Comparison of ENCODE assay signal across 27 cellular contexts in the genomic region with DNA sequence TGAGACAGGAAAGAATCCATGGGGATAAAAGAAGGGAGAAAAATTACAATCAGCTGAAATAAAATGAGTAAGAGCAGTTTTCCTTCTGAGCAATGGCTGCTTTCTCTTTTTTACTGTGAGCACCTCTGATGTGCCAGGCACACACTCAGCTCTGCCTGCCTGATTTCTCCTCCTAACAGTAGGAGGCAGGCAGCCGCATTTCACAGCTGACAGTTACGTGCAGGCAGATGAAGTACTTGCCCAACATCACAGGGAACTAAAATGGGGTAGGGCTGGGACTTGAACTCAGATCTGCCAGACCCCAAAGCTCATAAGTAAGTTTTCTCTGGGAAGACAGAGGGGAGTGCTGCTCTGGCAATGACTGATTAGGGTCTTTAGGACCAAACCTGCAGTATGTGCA. TPM values are rescaled to one million over a fixed set of nuclear protein-coding genes. Genes with fewer than 3 reads are reported as not detected.
DNase-seq lines count a peak whose midpoint lies in the region; ATAC-seq and TF ChIP-seq lines count a peak whose summit lies in the region.
"Had no signal": no experiment of that assay in that cellular context is flagged by ENCODE, and none has a peak within 500 bp of the region (broad histone marks: within the 10 kb centered on the region; RNA-seq: fewer than 3 reads in every experiment).

No MANE protein-coding gene starts in this region.

- peaks cover 4% of the 10 kb centered on the region for H3K27me3 Mint-ChIP-seq in endodermal cell (ENCODE audit: insufficient read depth)
- H3K27me3 Mint-ChIP-seq in naive thymus-derived CD8-positive, alpha-beta T cell: peaks cover 0 to 18% (median 4%) of the 10 kb centered on the region in 5 donors
- H3K27me3 Mint-ChIP-seq: central memory CD8-positive, alpha-beta T cell; IgD-negative memory B cell had no signal

- peak; percentile 50 for TF ChIP-seq CTCF in endodermal cell (conservative IDR thresholded peaks at IDR 0.05)

- H3K4me3 Mint-ChIP-seq in endodermal cell: no peak overlapping the region
- H3K4me3 Mint-ChIP-seq in naive thymus-derived CD8-positive, alpha-beta T cell: no peak overlapping the region
- H3K4me3 Mint-ChIP-seq: activated CD4-positive, alpha-beta T cell treated with anti-CD3 and anti-CD28 coated beads, Interleukin-2, amount 10 ng/mL, durations not matched to agents 7 days and 5 days; activated T-helper 17 cell treated with anti-CD3 and anti-CD28 coated beads, Interleukin-2, amount 50 U/mL, for 72 hours; CD8-positive, alpha-beta T cell; central memory CD8-positive, alpha-beta T cell; IgD-negative memory B cell; T-helper 17 cell had no signal

- no peaks in the 10 kb centered on the region for H3K9me3 Mint-ChIP-seq in endodermal cell
- H3K9me3 Mint-ChIP-seq in naive thymus-derived CD8-positive, alpha-beta T cell: peaks cover 0 to 2% (median 0%) of the 10 kb centered on the region in 9 donors
- H3K9me3 Mint-ChIP-seq: activated CD4-positive, alpha-beta T cell treated with anti-CD3 and anti-CD28 coated beads, Interleukin-2, amount 10 ng/mL, durations not matched to agents 7 days and 5 days; activated naive CD4-positive, alpha-beta T cell treated with anti-CD3 and anti-CD28 coated beads, Interleukin-2, amount 50 U/mL, for 72 hours; activated T-helper 17 cell treated with anti-CD3 and anti-CD28 coated beads, Interleukin-2, amount 50 U/mL, for 72 hours; CD8-positive, alpha-beta T cell; central memory CD8-positive, alpha-beta T cell; IgD-negative memory B cell had no signal

- POLR2A ChIA-PET in naive thymus-derived CD8-positive, alpha-beta T cell (lab: Charles Lee): no interaction called here

- no peak overlapping the region for H3K27ac Mint-ChIP-seq in endodermal cell
- H3K27ac Mint-ChIP-seq in naive thymus-derived CD8-positive, alpha-beta T cell: no peak overlapping the region
- H3K27ac Mint-ChIP-seq: activated CD4-positive, alpha-beta T cell treated with anti-CD3 and anti-CD28 coated beads, Interleukin-2, amount 10 ng/mL, durations not matched to agents 7 days and 5 days; activated naive CD4-positive, alpha-beta T cell treated with anti-CD3 and anti-CD28 coated beads, Interleukin-2, amount 50 U/mL, for 72 hours; activated T-helper 17 cell treated with anti-CD3 and anti-CD28 coated beads, Interleukin-2, amount 50 U/mL, for 72 hours; CD8-positive, alpha-beta T cell; IgD-negative memory B cell; T-helper 17 cell had no signal

- H3K36me3 ChIP-seq in endodermal cell (ENCODE audit: control insufficient read depth, insufficient read depth, low read length): no peaks in the 10 kb centered on the region
- H3K36me3 ChIP-seq: sigmoid colon had no signal

- no peak for ATAC-seq in naive thymus-derived CD8-positive, alpha-beta T cell
- ATAC-seq: activated naive CD4-positive, alpha-beta T cell treated with anti-CD3 and anti-CD28 coated beads, Interleukin-2, amount 50 U/mL, for 72 hours; activated T-helper 17 cell treated with anti-CD3 and anti-CD28 coated beads, Interleukin-2, amount 50 U/mL, for 72 hours; CD8-positive, alpha-beta T cell; T-helper 17 cell had no signal

- no peak overlapping the region for H3K4me3 ChIP-seq in endodermal cell (ENCODE audit: low read length)
- H3K4me3 ChIP-seq: hepatocyte, sigmoid colon, SK-N-MC had no signal

- no peak overlapping the region for H3K9ac ChIP-seq in endodermal cell (ENCODE audit: extremely low read depth, low read length, poor library complexity, severe bottlenecking)

- H3K4me1 ChIP-seq in endodermal cell (ENCODE audit: control insufficient read depth, insufficient read depth, low read length): no peaks in the 10 kb centered on the region
- H3K4me1 ChIP-seq: sigmoid colon had no signal

- H3K9me3 ChIP-seq in endodermal cell (ENCODE audit: control insufficient read depth, low read length): no peaks in the 10 kb centered on the region
- H3K9me3 ChIP-seq: sigmoid colon had no signal

- H3K27ac ChIP-seq in endodermal cell (ENCODE audit: low read depth, low read length): no peak overlapping the region
- H3K27ac ChIP-seq: hepatocyte, sigmoid colon, SK-N-MC had no signal

- no peaks in the 10 kb centered on the region for H3K27me3 ChIP-seq in endodermal cell (ENCODE audit: control insufficient read depth, insufficient read depth, low read length, poor library complexity, severe bottlenecking)

- H3K4me1 Mint-ChIP-seq in endodermal cell: no peaks in the 10 kb centered on the region
- no peaks in the 10 kb centered on the region for H3K4me1 Mint-ChIP-seq in naive thymus-derived CD8-positive, alpha-beta T cell
- H3K4me1 Mint-ChIP-seq: activated CD4-positive, alpha-beta T cell treated with anti-CD3 and anti-CD28 coated beads, Interleukin-2, amount 10 ng/mL, durations not matched to agents 7 days and 5 days; activated T-helper 17 cell treated with anti-CD3 and anti-CD28 coated beads, Interleukin-2, amount 50 U/mL, for 72 hours; central memory CD8-positive, alpha-beta T cell; IgD-negative memory B cell; T-helper 17 cell had no signal

- H3K36me3 Mint-ChIP-seq in endodermal cell (ENCODE audit: low read depth): no peaks in the 10 kb centered on the region
- H3K36me3 Mint-ChIP-seq in naive thymus-derived CD8-positive, alpha-beta T cell: no peaks in the 10 kb centered on the region
- H3K36me3 Mint-ChIP-seq: activated naive CD4-positive, alpha-beta T cell treated with anti-CD3 and anti-CD28 coated beads, Interleukin-2, amount 50 U/mL, for 72 hours; CD8-positive, alpha-beta T cell; IgD-negative memory B cell had no signal

- DNase-seq in NCI-H82 (lab: John Stamatoyannopoulos, UW) (peak; percentile 32), NCI-H82 treated with DMSO at 0.1 percent for 48 hours (lab: John Stamatoyannopoulos, UW; ENCODE audit: unreplicated experiment) (no peak), NCI-H1694 (lab: John Stamatoyannopoulos, UW) (peak; percentile 29), endodermal cell (peak; percentile 82), activated T-cell treated with anti-CD3 and anti-CD28 coated beads for 4 hours (no peak), GDM1 (lab: John Stamatoyannopoulos, UW) (no peak)
- DNase-seq in naive thymus-derived CD8-positive, alpha-beta T cell: no peak
- DNase-seq: activated CD4-positive, alpha-beta T cell treated with anti-CD3 and anti-CD28 coated beads, Interleukin-2, amount 10 ng/mL, durations not matched to agents 7 days and 5 days; CD8-positive, alpha-beta T cell; DND-41; erythroblast; foreskin fibroblast; NCI-H1436 treated with DMSO at 0.1 percent for 48 hours; NCI-H345; sigmoid colon; T-helper 17 cell had no signal

- 0 to 63% methylated on average over 1 to 2 of the region's 2 CpGs for WGBS in endodermal cell (ENCODE audit: insufficient coverage in 1 of 2, insufficient read length in 1 of 2), 2 experiments

RNA-seq across cellular contexts. Expression of gene C4orf50, which starts 54.6 kb away (rescaled TPM):
- total RNA-seq in endodermal cell: 1 to 10 TPM in 1 of 2 donors, under 1 TPM in 1; 0.84 to 1.6 TPM
- 0.11 TPM for polyA plus RNA-seq in endodermal cell (2013, experiment 1 of 2)
- 0.17 TPM for polyA plus RNA-seq in endodermal cell (2013, experiment 2 of 2)
- total RNA-seq in naive thymus-derived CD8-positive, alpha-beta T cell: not detected
- polyA plus RNA-seq in naive thymus-derived CD8-positive, alpha-beta T cell: not detected
- total RNA-seq: hepatocyte, lower leg skin, MCF 10A, posterior vena cava, RPMI7951 had no signal
- polyA plus RNA-seq: AG04450, hepatocyte, IgD-negative memory B cell had no signal

Comparison
In these comparisons a context has a peak if more than half of its experiments do, and no peak if none do; other contexts are left out.
1. DNase-seq: peak in NCI-H82 (single experiment), NCI-H1694 (single experiment) and endodermal cell (single experiment); none in NCI-H82 treated with DMSO at 0.1 percent for 48 hours (single experiment), naive thymus-derived CD8-positive, alpha-beta T cell (0 of 10), activated T-cell treated with anti-CD3 and anti-CD28 coated beads for 4 hours (single experiment) and GDM1 (single experiment).